17 cellular contexts compared by ENCODE assay signal in genomic region chr9:33649463-33649862, GRCh38.
DNase-seq lines count a peak whose midpoint lies in the region; ATAC-seq and TF ChIP-seq lines count a peak whose summit lies in the region.
"Had no signal": no experiment of that assay in that cellular context is flagged by ENCODE, and none has a peak within 500 bp of the region (broad histone marks: within the 10 kb centered on the region; RNA-seq: fewer than 3 reads in every experiment).

No MANE protein-coding gene starts in this region.

- no peak for TF ChIP-seq CTCF in MM.1S (IDR thresholded peaks at IDR 0.05; ENCODE audit: low read length)

- peaks cover 55% of the 10 kb centered on the region for H3K27me3 Mint-ChIP-seq in activated CD4-positive, alpha-beta T cell treated with anti-CD3 and anti-CD28 coated beads, Interleukin-2, amount 10 ng/mL, durations not matched to agents 7 days and 5 days
- H3K27me3 Mint-ChIP-seq in activated T-helper 17 cell treated with anti-CD3 and anti-CD28 coated beads, Interleukin-2, amount 50 U/mL, for 72 hours: peaks cover 29% of the 10 kb centered on the region
- H3K27me3 Mint-ChIP-seq in naive thymus-derived CD8-positive, alpha-beta T cell: peaks cover 0 to 30% (median 10%) of the 10 kb centered on the region in 5 donors

- H3K4me1 ChIP-seq in MM.1S (ENCODE audit: low read length): peaks cover 9% of the 10 kb centered on the region
- H3K4me1 ChIP-seq: BLaER1 treated with 17β-estradiol and CSF1 and Interleukin-3, amounts not matched to agents 10 nM and 100 nM had no signal

- POLR2A ChIA-PET in activated CD4-positive, alpha-beta T cell treated with anti-CD3 and anti-CD28 coated beads, Interleukin-2, amount 10 ng/mL, durations not matched to agents 7 days and 5 days (lab: Charles Lee): no interaction called here
- POLR2A ChIA-PET in naive thymus-derived CD8-positive, alpha-beta T cell (lab: Charles Lee): no interaction called here

- H3K4me2 ChIP-seq in MM.1S (ENCODE audit: low read depth, low read length): no peak overlapping the region
- H3K4me2 ChIP-seq: BLaER1 treated with 17β-estradiol and CSF1 and Interleukin-3, amounts not matched to agents 10 nM and 100 nM; SK-N-SH had no signal

- CTCF ChIA-PET in activated CD4-positive, alpha-beta T cell treated with anti-CD3 and anti-CD28 coated beads, Interleukin-2, amount 10 ng/mL, durations not matched to agents 7 days and 5 days (lab: Charles Lee): interaction anchor here (0.9 kb wide), 1 partner anchor 70 kb away, joined by 3 read pairs; no protein-coding TSS in a partner anchor

- no peak overlapping the region for H3K9ac ChIP-seq in MM.1S (ENCODE audit: low read length)
- H3K9ac ChIP-seq: BLaER1 treated with 17β-estradiol and CSF1 and Interleukin-3, amounts not matched to agents 10 nM and 100 nM; SK-N-SH had no signal

- ATAC-seq in activated T-helper 17 cell treated with anti-CD3 and anti-CD28 coated beads, Interleukin-2, amount 50 U/mL, for 72 hours (replicated peaks): peak; percentile 56
- ATAC-seq in naive thymus-derived CD8-positive, alpha-beta T cell: peak; percentile 46 to 86
- ATAC-seq in HG03378 (IDR thresholded peaks at IDR 0.05; ENCODE audit: unreplicated experiment): no peak
- ATAC-seq: Right ventricle myocardium inferior had no signal

- peaks cover 5% of the 10 kb centered on the region; the same call in 1 of the 2 replicates for H3F3A ChIP-seq in MM.1S (ENCODE audit: insufficient read depth, low read length)

- no peak overlapping the region for H3K27ac ChIP-seq in MM.1S (ENCODE audit: low read length)
- H3K27ac ChIP-seq: BLaER1 treated with 17β-estradiol and CSF1 and Interleukin-3, amounts not matched to agents 10 nM and 100 nM had no signal

- H3K9me2 ChIP-seq in MM.1S (replicated peaks; ENCODE audit: insufficient read depth, low read length): no peaks in the 10 kb centered on the region
- H3K9me2 ChIP-seq: SK-N-SH had no signal

- peak; percentile 17 for DNase-seq in activated CD4-positive, alpha-beta T cell treated with anti-CD3 and anti-CD28 coated beads, Interleukin-2, amount 10 ng/mL, durations not matched to agents 7 days and 5 days
- DNase-seq in activated CD4-positive, alpha-beta T cell treated with anti-CD3 and anti-CD28 coated beads for 1 hour: no peak
- peak; percentile 60 for DNase-seq in MM.1S
- peak in 3 of 10 donors; percentile 1 to 35 (median 21) for DNase-seq in naive thymus-derived CD8-positive, alpha-beta T cell
- DNase-seq in OCI-M1 (lab: John Stamatoyannopoulos, UW): no peak
- no peak for DNase-seq in midbrain (lab: John Stamatoyannopoulos, UW)
- DNase-seq: COR-L47, DMS153, NCI-H1105 treated with DMSO at 0.1 percent for 48 hours, NCI-H2029 treated with DMSO at 0.1 percent for 48 hours, NCI-H2227 treated with DMSO at 0.1 percent for 48 hours, NCI-H69, SK-N-SH had no signal

- no peaks in the 10 kb centered on the region for H3K27me3 ChIP-seq in MM.1S (replicated peaks; ENCODE audit: insufficient read depth, low read length)
- H3K27me3 ChIP-seq: BLaER1 treated with 17β-estradiol and CSF1 and Interleukin-3, amounts not matched to agents 10 nM and 100 nM had no signal

- H3K9me3 ChIP-seq in MM.1S (replicated peaks; ENCODE audit: insufficient read depth, low read length): no peaks in the 10 kb centered on the region
- H3K9me3 ChIP-seq: BLaER1 treated with 17β-estradiol and CSF1 and Interleukin-3, amounts not matched to agents 10 nM and 100 nM; SK-N-SH had no signal

- no peaks in the 10 kb centered on the region for H4K20me1 ChIP-seq in MM.1S (ENCODE audit: insufficient read depth, low read length)
- H4K20me1 ChIP-seq: BLaER1 treated with 17β-estradiol and CSF1 and Interleukin-3, amounts not matched to agents 10 nM and 100 nM had no signal

- no peaks in the 10 kb centered on the region for H3K36me3 ChIP-seq in MM.1S (replicated peaks; ENCODE audit: insufficient read depth, low read length)
- H3K36me3 ChIP-seq: BLaER1 treated with 17β-estradiol and CSF1 and Interleukin-3, amounts not matched to agents 10 nM and 100 nM had no signal

- H3K27ac Mint-ChIP-seq in activated CD4-positive, alpha-beta T cell treated with anti-CD3 and anti-CD28 coated beads, Interleukin-2, amount 10 ng/mL, durations not matched to agents 7 days and 5 days: no peak overlapping the region
- H3K27ac Mint-ChIP-seq in activated T-helper 17 cell treated with anti-CD3 and anti-CD28 coated beads, Interleukin-2, amount 50 U/mL, for 72 hours: no peak overlapping the region
- H3K27ac Mint-ChIP-seq in naive thymus-derived CD8-positive, alpha-beta T cell: peak overlapping the region in 1 of 10 donors; percentile 43

- no peak overlapping the region for H3K4me3 Mint-ChIP-seq in activated CD4-positive, alpha-beta T cell treated with anti-CD3 and anti-CD28 coated beads, Interleukin-2, amount 10 ng/mL, durations not matched to agents 7 days and 5 days
- no peak overlapping the region for H3K4me3 Mint-ChIP-seq in activated T-helper 17 cell treated with anti-CD3 and anti-CD28 coated beads, Interleukin-2, amount 50 U/mL, for 72 hours
- peak overlapping the region in 2 of 10 donors; percentile 13 to 15 for H3K4me3 Mint-ChIP-seq in naive thymus-derived CD8-positive, alpha-beta T cell

- H3K9me3 Mint-ChIP-seq in activated CD4-positive, alpha-beta T cell treated with anti-CD3 and anti-CD28 coated beads, Interleukin-2, amount 10 ng/mL, durations not matched to agents 7 days and 5 days: no peaks in the 10 kb centered on the region
- H3K9me3 Mint-ChIP-seq in activated T-helper 17 cell treated with anti-CD3 and anti-CD28 coated beads, Interleukin-2, amount 50 U/mL, for 72 hours: no peaks in the 10 kb centered on the region
- H3K9me3 Mint-ChIP-seq in naive thymus-derived CD8-positive, alpha-beta T cell: no peaks in the 10 kb centered on the region

- H3K36me3 Mint-ChIP-seq in activated CD4-positive, alpha-beta T cell treated with anti-CD3 and anti-CD28 coated beads, Interleukin-2, amount 10 ng/mL, durations not matched to agents 7 days and 5 days (ENCODE audit: low read depth): no peaks in the 10 kb centered on the region
- H3K36me3 Mint-ChIP-seq in activated T-helper 17 cell treated with anti-CD3 and anti-CD28 coated beads, Interleukin-2, amount 50 U/mL, for 72 hours (ENCODE audit: low read depth): no peaks in the 10 kb centered on the region
- no peaks in the 10 kb centered on the region for H3K36me3 Mint-ChIP-seq in naive thymus-derived CD8-positive, alpha-beta T cell

- no peak overlapping the region for H3K4me3 ChIP-seq in MM.1S (ENCODE audit: low read length)
- H3K4me3 ChIP-seq: BLaER1 treated with 17β-estradiol and CSF1 and Interleukin-3, amounts not matched to agents 10 nM and 100 nM had no signal

- no peaks in the 10 kb centered on the region for H3K79me2 ChIP-seq in MM.1S (ENCODE audit: low read length)

- peaks cover 14% of the 10 kb centered on the region for H3K4me1 Mint-ChIP-seq in activated CD4-positive, alpha-beta T cell treated with anti-CD3 and anti-CD28 coated beads, Interleukin-2, amount 10 ng/mL, durations not matched to agents 7 days and 5 days
- H3K4me1 Mint-ChIP-seq in activated T-helper 17 cell treated with anti-CD3 and anti-CD28 coated beads, Interleukin-2, amount 50 U/mL, for 72 hours: no peaks in the 10 kb centered on the region
- peaks cover 9 to 18% (median 14%) of the 10 kb centered on the region in 4 donors for H3K4me1 Mint-ChIP-seq in naive thymus-derived CD8-positive, alpha-beta T cell

- H2AFZ ChIP-seq in MM.1S (ENCODE audit: low read length): no peak overlapping the region

Comparison
In these comparisons a context has a peak if more than half of its experiments do, and no peak if none do; other contexts are left out.
1. DNase-seq: peak in activated CD4-positive, alpha-beta T cell treated with anti-CD3 and anti-CD28 coated beads, Interleukin-2, amount 10 ng/mL, durations not matched to agents 7 days and 5 days (single experiment) and MM.1S (single experiment); none in activated CD4-positive, alpha-beta T cell treated with anti-CD3 and anti-CD28 coated beads for 1 hour (single experiment), OCI-M1 (single experiment) and midbrain (single experiment).